Comparison of ENCODE assay signal across 12 cellular contexts in the genomic region with DNA sequence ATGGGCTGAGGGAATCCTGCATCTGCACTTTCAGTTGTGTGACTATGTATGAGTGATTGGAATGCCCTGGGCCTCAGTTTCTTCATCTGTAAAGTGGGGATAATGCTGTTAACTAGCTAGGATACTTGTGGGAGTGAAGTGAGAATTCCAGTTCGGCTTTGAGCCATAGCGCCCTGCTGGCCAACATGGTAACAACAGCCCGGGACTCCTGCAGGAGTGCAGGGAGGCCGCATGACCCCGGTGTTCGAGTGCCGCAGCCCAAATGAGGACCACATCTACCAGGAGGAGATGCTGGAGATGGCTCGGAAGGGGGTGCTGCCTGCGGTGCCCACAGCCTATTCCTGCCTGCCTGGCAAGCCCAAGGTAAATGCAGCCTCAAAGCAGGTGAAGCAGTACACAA. TPM values are rescaled to one million over a fixed set of nuclear protein-coding genes. Genes with fewer than 3 reads are reported as not detected.
"Had no signal": no experiment of that assay in that cellular context is flagged by ENCODE, and none has a peak within 500 bp of the region (broad histone marks: within the 10 kb centered on the region; RNA-seq: fewer than 3 reads in every experiment).

No MANE protein-coding gene starts in this region.

RNA-seq across cellular contexts. Expression of a gene that starts 23.7 kb away (rescaled TPM):
- total RNA-seq: activated B cell treated with CpG ODN at 0.5 μM for 24 hours; activated CD8-positive, alpha-beta T cell treated with anti-CD3 and anti-CD28 coated beads for 36 hours; activated T-cell treated with anti-CD3 and anti-CD28 coated beads, Interleukin-2, amount 50 U/mL, for 4 hours; activated T-helper 17 cell treated with anti-CD3 and anti-CD28 coated beads, Interleukin-2, amount 50 U/mL, for 72 hours; astrocyte; cardiac septum; cerebellum; dorsolateral prefrontal cortex; esophagus muscularis mucosa; gastroesophageal sphincter; glomerular endothelial cell; heart right ventricle had no signal
- polyA plus RNA-seq: heart right ventricle had no signal
